In genomic region chr22:50271519-50271970, GRCh38 we compare ENCODE assay signal across 8 cellular contexts. TPM values are rescaled to one million over a fixed set of nuclear protein-coding genes. Genes with fewer than 3 reads are reported as not detected.
DNase-seq lines count a peak whose midpoint lies in the region; ATAC-seq, FAIRE-seq and TF ChIP-seq lines count a peak whose summit lies in the region.

No MANE protein-coding gene starts in this region.

- peak; percentile 6 for TF ChIP-seq CTCF in DOHH2 (IDR thresholded peaks at IDR 0.05; ENCODE audit: low read depth, low read length, poor library complexity, severe bottlenecking)
- TF ChIP-seq CTCF in bronchial epithelial cell (IDR thresholded peaks at IDR 0.05; ENCODE audit: insufficient read depth, low read length, severe bottlenecking), result peak; percentile 56
- TF ChIP-seq CTCF in omental fat pad (IDR thresholded peaks at IDR 0.05), result no peak

- H4K20me1 ChIP-seq in DOHH2 (ENCODE audit: control insufficient read depth, insufficient read depth, low read depth, low read length), result peaks cover 3% of the 10 kb centered on the region; the same call in 1 of the 2 replicates

- peaks cover 8% of the 10 kb centered on the region; the same call in 1 of the 2 replicates for H3K9me3 ChIP-seq in DOHH2 (ENCODE audit: control insufficient read depth, insufficient read depth, low read length)

- H3K27me3 ChIP-seq in DOHH2 (ENCODE audit: control insufficient read depth, low read length), result 0 out of 2 replicates have a peak, but pooled peaks cover 3% of the 10 kb centered on the region
- no peaks in the 10 kb centered on the region for H3K27me3 ChIP-seq in bronchial epithelial cell (ENCODE audit: control insufficient read depth, insufficient read depth, low read length)

- no peak for FAIRE-seq in bronchial epithelial cell (lab: Jason Lieb, UNC)

- H3K4me1 ChIP-seq in DOHH2 (ENCODE audit: control insufficient read depth, low read length), result peaks cover 50% of the 10 kb centered on the region

- in situ Hi-C loops in KBM-7 (cut with MboI; ENCODE audit: low pct_unique_long_range_greater_than_20kb, low sequenced_read_pairs), result loop anchor here (10.0 kb wide), 1 partner anchor 53 kb away; the partner anchor contains the start of gene DENND6B

- H3K36me3 ChIP-seq in DOHH2 (ENCODE audit: control insufficient read depth, low read length), result peaks cover 22% of the 10 kb centered on the region
- H3K36me3 ChIP-seq in bronchial epithelial cell (ENCODE audit: control insufficient read depth, insufficient read depth, low read length), result peaks cover 12% of the 10 kb centered on the region

- no peak for ATAC-seq in GM18868 (IDR thresholded peaks at IDR 0.05; ENCODE audit: unreplicated experiment)
- ATAC-seq in omental fat pad (ENCODE audit: low FRiP score), result no peak

- peaks cover 10% of the 10 kb centered on the region for H3F3A ChIP-seq in DOHH2 (ENCODE audit: control insufficient read depth, insufficient read depth)

- no peaks in the 10 kb centered on the region for H3K9me2 ChIP-seq in DOHH2 (replicated peaks; ENCODE audit: control insufficient read depth, low read length)

- peak overlapping the region; percentile 86 for H3K4me2 ChIP-seq in DOHH2 (ENCODE audit: low read length)

- no peaks in the 10 kb centered on the region for H3K79me2 ChIP-seq in DOHH2 (ENCODE audit: control insufficient read depth, low read length)

- DNase-seq in KBM-7 (peak; percentile 76), T-helper 1 cell (peak; percentile 28 to 60 (median 45)), bronchial epithelial cell (ENCODE audit: low read depth) (no peak), kidney glomerular epithelial cell (lab: John Stamatoyannopoulos, UW) (peak; percentile 53), omental fat pad (ENCODE audit: low spot score) (no peak)
- DNase-seq in stimulated activated CD4-positive, alpha-beta T cell treated with anti-CD3 and anti-CD28 coated beads, Interleukin-4, amount 100 ng/mL, for 24 hours, result peak; percentile 58

- H3K4me3 ChIP-seq in DOHH2 (ENCODE audit: low read length), result peak overlapping the region; percentile 75
- peak overlapping the region; percentile 44 for H3K4me3 ChIP-seq in bronchial epithelial cell (ENCODE audit: low read depth, low read length)

- H3K27ac ChIP-seq in DOHH2 (ENCODE audit: low read depth, low read length), result no peak overlapping the region

RNA-seq across cellular contexts. Expression of gene MAPK11, which starts 1.4 kb away (rescaled TPM):
- total RNA-seq in bronchial epithelial cell (3.4 and 9.0 TPM in 2 replicates), omental fat pad (10 to 100 TPM; 12.1 to 38.9 (median 20.4) TPM)

RNA-seq across cellular contexts. Expression of gene MAPK12, which starts 10.1 kb away (rescaled TPM):
- 12.4 and 14.1 TPM in 2 replicates for total RNA-seq in bronchial epithelial cell
- 10 to 100 TPM in 3 of 4 donors, 1 to 10 TPM in 1; 7.9 to 31.1 (median 17.8) TPM for total RNA-seq in omental fat pad

RNA-seq across cellular contexts. Expression of gene HDAC10, which starts 20.5 kb away (rescaled TPM):
- total RNA-seq in bronchial epithelial cell (9.7 and 13.8 TPM in 2 replicates), omental fat pad (10 to 100 TPM; 18.4 to 53.8 (median 23.6) TPM)

RNA-seq across cellular contexts. Expression of gene TUBGCP6, which starts 26.7 kb away (rescaled TPM):
- total RNA-seq in bronchial epithelial cell (18.2 TPM in 2 replicates), omental fat pad (10 to 100 TPM; 32.7 to 52.2 (median 33.5) TPM)

RNA-seq across cellular contexts. Expression of gene PLXNB2, which starts 35.9 kb away (rescaled TPM):
- total RNA-seq in bronchial epithelial cell (138 and 176 TPM in 2 replicates), omental fat pad (100 to 1,000 TPM in 3 of 4 donors, 10 to 100 TPM in 1; 91.4 to 130 (median 115) TPM)

Comparison
In these comparisons a context has a peak if more than half of its experiments do, and no peak if none do; other contexts are left out.
1. CTCF ChIP-seq: peak in DOHH2 (single experiment) and bronchial epithelial cell (single experiment); none in omental fat pad (0 of 3).
2. DNase-seq: peak in KBM-7 (single experiment), T-helper 1 cell (5 of 5), kidney glomerular epithelial cell (single experiment) and stimulated activated CD4-positive, alpha-beta T cell treated with anti-CD3 and anti-CD28 coated beads, Interleukin-4, amount 100 ng/mL, for 24 hours (single experiment); none in bronchial epithelial cell (single experiment) and omental fat pad (single experiment).